ENCODE assay signal across 20 cellular contexts in the genomic region with DNA sequence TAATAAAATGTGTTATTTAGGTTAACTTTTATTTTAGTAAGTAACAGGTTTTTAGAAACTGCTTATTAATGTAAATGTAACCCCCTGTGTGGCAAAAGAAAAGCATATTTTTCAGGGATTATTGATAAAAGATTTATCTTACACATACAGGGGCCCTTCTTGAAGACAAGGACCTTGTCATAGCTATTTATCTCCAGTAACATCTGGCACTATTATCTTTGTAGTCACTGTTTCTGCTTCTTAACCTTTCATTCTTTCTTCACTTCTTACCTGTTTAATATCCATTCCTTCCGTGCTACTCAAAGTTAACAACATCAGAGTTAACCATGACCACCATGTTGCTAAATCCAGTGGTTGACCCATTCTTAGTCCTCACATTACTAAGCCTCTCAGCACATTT.
"Had no signal": no experiment of that assay in that cellular context is flagged by ENCODE, and none has a peak within 500 bp of the region (broad histone marks: within the 10 kb centered on the region; RNA-seq: fewer than 3 reads in every experiment).

No MANE protein-coding gene starts in this region.

- H3K36me3 ChIP-seq: esophagus muscularis mucosa, gastrocnemius medialis, neutrophil, spleen, tibial nerve, upper lobe of right lung, vagina had no signal

- ATAC-seq: gastrocnemius medialis; naive thymus-derived CD4-positive, alpha-beta T cell; psoas muscle; sciatic nerve; stimulated activated memory B cell treated with anti-CD40 and anti-IgM and Interleukin-4, amounts not matched to agents 10 μg/mL and 1 μg/mL and 100 μg/mL, for 72 hours; stimulated activated naive CD8-positive, alpha-beta T cell treated with anti-CD3 and anti-CD28 coated beads, Interleukin-15, amount 100 ng/mL, for 72 hours; upper lobe of right lung had no signal

- H3K4me1 ChIP-seq: esophagus muscularis mucosa, gastrocnemius medialis, psoas muscle, spleen, testis, tibial nerve, upper lobe of right lung, vagina had no signal

- H3K4me1 Mint-ChIP-seq: naive thymus-derived CD4-positive, alpha-beta T cell; nephron progenitor cell; stimulated activated naive CD8-positive, alpha-beta T cell treated with anti-CD3 and anti-CD28 coated beads, Interleukin-15, amount 100 ng/mL, for 72 hours had no signal

- DNase-seq: effector memory CD4-positive, alpha-beta T cell; gastrocnemius medialis; kidney glomerular epithelial cell; mesendoderm; naive thymus-derived CD4-positive, alpha-beta T cell; nephron progenitor cell; psoas muscle; spleen; stimulated activated CD4-positive, alpha-beta T cell treated with anti-CD3 and anti-CD28 coated beads, Interleukin-15, amount 100 ng/mL, for 24 hours; stimulated activated CD4-positive, alpha-beta T cell treated with anti-CD3 and anti-CD28 coated beads, Interleukin-1b, Interleukin-23, amount 100 ng/mL, for 48 hours; stimulated activated CD4-positive, alpha-beta T cell treated with anti-CD3 and anti-CD28 coated beads, Interleukin-4, amount 100 ng/mL, for 24 hours; stimulated activated naive CD8-positive, alpha-beta T cell treated with anti-CD3 and anti-CD28 coated beads, Interleukin-15, amount 100 ng/mL, for 72 hours; testis; upper lobe of right lung had no signal

- H3K27me3 ChIP-seq: esophagus muscularis mucosa, gastrocnemius medialis, neutrophil, spleen, testis, tibial nerve, upper lobe of right lung, vagina had no signal

- H3K27ac Mint-ChIP-seq: naive thymus-derived CD4-positive, alpha-beta T cell; nephron progenitor cell; stimulated activated memory B cell treated with anti-CD40 and anti-IgM and Interleukin-4, amounts not matched to agents 10 μg/mL and 1 μg/mL and 100 μg/mL, for 72 hours; stimulated activated naive CD8-positive, alpha-beta T cell treated with anti-CD3 and anti-CD28 coated beads, Interleukin-15, amount 100 ng/mL, for 72 hours had no signal

- H3K4me3 Mint-ChIP-seq: naive thymus-derived CD4-positive, alpha-beta T cell; nephron progenitor cell; stimulated activated memory B cell treated with anti-CD40 and anti-IgM and Interleukin-4, amounts not matched to agents 10 μg/mL and 1 μg/mL and 100 μg/mL, for 72 hours; stimulated activated naive CD8-positive, alpha-beta T cell treated with anti-CD3 and anti-CD28 coated beads, Interleukin-15, amount 100 ng/mL, for 72 hours had no signal

- H3K4me3 ChIP-seq: esophagus muscularis mucosa, gastrocnemius medialis, psoas muscle, spleen, testis, tibial nerve, upper lobe of right lung, vagina had no signal

- H3K9me3 ChIP-seq: gastrocnemius medialis, neutrophil, psoas muscle, testis, upper lobe of right lung, vagina had no signal

- H3K27me3 Mint-ChIP-seq: naive thymus-derived CD4-positive, alpha-beta T cell; stimulated activated memory B cell treated with anti-CD40 and anti-IgM and Interleukin-4, amounts not matched to agents 10 μg/mL and 1 μg/mL and 100 μg/mL, for 72 hours; stimulated activated naive CD8-positive, alpha-beta T cell treated with anti-CD3 and anti-CD28 coated beads, Interleukin-15, amount 100 ng/mL, for 72 hours had no signal

- H3K27ac ChIP-seq: esophagus muscularis mucosa, gastrocnemius medialis, neutrophil, psoas muscle, spleen, testis, tibial nerve, upper lobe of right lung, vagina had no signal
